ENCODE assay signal across 8 cellular contexts in genomic region chr12:54159140-54159539, GRCh38. TPM values are rescaled to one million over a fixed set of nuclear protein-coding genes. Genes with fewer than 3 reads are reported as not detected.
DNase-seq lines count a peak whose midpoint lies in the region; ATAC-seq and TF ChIP-seq lines count a peak whose summit lies in the region.

No MANE protein-coding gene starts in this region.

- ATAC-seq in GM18909 (IDR thresholded peaks at IDR 0.05; ENCODE audit: poor library complexity, unreplicated experiment) (peak; percentile 82), HG03432 (IDR thresholded peaks at IDR 0.05; ENCODE audit: unreplicated experiment) (peak; percentile 89), GM18505 (IDR thresholded peaks at IDR 0.05; ENCODE audit: unreplicated experiment) (no peak)

- peak overlapping the region; percentile 81; the same call in 1 of the 2 replicates for H2AFZ ChIP-seq in OCI-LY3 (ENCODE audit: low read depth, low read length)

- TF ChIP-seq CTCF in Caco-2 (IDR thresholded peaks at IDR 0.05; ENCODE audit: insufficient read depth in 1 of 2, low read depth in 1 of 2, low read length in 1 of 2, severe bottlenecking in 1 of 2, unreplicated experiment in 1 of 2) (peak in 1 of 2 experiments; percentile 39), OCI-LY3 (IDR thresholded peaks at IDR 0.05; ENCODE audit: low read depth, low read length) (no peak), left ventricle myocardium inferior (IDR thresholded peaks at IDR 0.05; ENCODE audit: borderline replicate concordance) (no peak)

- no peaks in the 10 kb centered on the region for H3K27me3 ChIP-seq in Caco-2 (replicated peaks; ENCODE audit: control insufficient read depth, insufficient read depth, low read length)
- H3K27me3 ChIP-seq in OCI-LY3 (ENCODE audit: low read depth, low read length): peaks cover 14% of the 10 kb centered on the region
- no peaks in the 10 kb centered on the region for H3K27me3 ChIP-seq in iPS DF 6.9 (ENCODE audit: control insufficient read depth, insufficient read depth, low read length)
- H3K27me3 ChIP-seq in left ventricle myocardium inferior (ENCODE audit: low read depth): peaks cover 69% of the 10 kb centered on the region

- peak overlapping the region; percentile 44 for H3K4me3 Mint-ChIP-seq in Caco-2 (ENCODE audit: unreplicated experiment)

- H3K27ac ChIP-seq in OCI-LY3 (ENCODE audit: low read length) (no peak overlapping the region), iPS DF 6.9 (ENCODE audit: low read length) (no peak overlapping the region), left ventricle myocardium inferior (replicated peaks) (no peak overlapping the region)

- no CpG with 5 or more reads among the region's 12 CpGs for WGBS in iPS DF 6.9 (ENCODE audit: insufficient coverage, insufficient read length)

- intact Hi-C loops in Caco-2 (cut with micrococcal nuclease; ENCODE audit: unreplicated experiment) (loop anchor here (1.0 kb wide), 1 partner anchor 24 kb away; no protein-coding TSS in a partner anchor), left ventricle myocardium inferior (cut with micrococcal nuclease) (no loop called here)

- H4K20me1 ChIP-seq in OCI-LY3 (ENCODE audit: insufficient read depth, low read length): no peaks in the 10 kb centered on the region

- H3K4me1 ChIP-seq in Caco-2 (peaks cover 18% of the 10 kb centered on the region), OCI-LY3 (ENCODE audit: low read length) (peaks cover 11% of the 10 kb centered on the region; the same call in 1 of the 2 replicates), iPS DF 6.9 (ENCODE audit: control insufficient read depth, insufficient read depth, low read length) (peaks cover 3% of the 10 kb centered on the region), left ventricle myocardium inferior (no peaks in the 10 kb centered on the region)

- no peak overlapping the region for H3K9ac ChIP-seq in OCI-LY3 (ENCODE audit: low read length)

- no TSS peak for BruUV-seq in Caco-2 (replicated peaks; lab: Mats Ljungman, UMichigan)

- H3K4me1 Mint-ChIP-seq in Caco-2 (ENCODE audit: low read depth, unreplicated experiment): peaks cover 11% of the 10 kb centered on the region

- DNase-seq in Caco-2 (peak; percentile 81 to 86), iPS DF 6.9 (ENCODE audit: low read depth, low spot score) (peak; percentile 61), COLO829 (ENCODE audit: low spot score) (no peak), left ventricle myocardium inferior (no peak)

- CTCF ChIA-PET in Caco-2 (lab: Charles Lee): interaction anchor here (0.6 to 2.0 kb wide), 11 partner anchors 8 to 1787 kb away, joined by 3 to 21 read pairs (median 5); partner anchors contain the start of genes HOXC5 and SMUG1

- H3K36me3 ChIP-seq in Caco-2 (ENCODE audit: control insufficient read depth, insufficient read depth, low read length): no peaks in the 10 kb centered on the region
- no peaks in the 10 kb centered on the region for H3K36me3 ChIP-seq in OCI-LY3 (replicated peaks; ENCODE audit: low read depth, low read length)
- H3K36me3 ChIP-seq in iPS DF 6.9 (ENCODE audit: control insufficient read depth, insufficient read depth, low read length): no peaks in the 10 kb centered on the region
- no peaks in the 10 kb centered on the region for H3K36me3 ChIP-seq in left ventricle myocardium inferior

- no peak for TF ChIP-seq POLR2A in GM18505 (IDR thresholded peaks at IDR 0.05; ENCODE audit: borderline replicate concordance, extremely low read depth, insufficient read depth, insufficient read length)

- no peaks in the 10 kb centered on the region for H3K27me3 Mint-ChIP-seq in Caco-2 (ENCODE audit: insufficient read depth, unreplicated experiment)

- no peak overlapping the region for H3K4me3 ChIP-seq in Caco-2 (ENCODE audit: low read depth, low read length)
- peak overlapping the region; percentile 62 for H3K4me3 ChIP-seq in OCI-LY3 (ENCODE audit: low read length)
- H3K4me3 ChIP-seq in iPS DF 6.9 (ENCODE audit: low read length): no peak overlapping the region
- H3K4me3 ChIP-seq in left ventricle myocardium inferior: no peak overlapping the region

- H3K4me2 ChIP-seq in OCI-LY3 (ENCODE audit: low read length): peak overlapping the region; percentile 73

- H3K27ac Mint-ChIP-seq in Caco-2 (ENCODE audit: unreplicated experiment): peak overlapping the region; percentile 37

- no peaks in the 10 kb centered on the region for H3K9me3 Mint-ChIP-seq in Caco-2 (ENCODE audit: unreplicated experiment)

- H3K9me3 ChIP-seq in Caco-2 (no peaks in the 10 kb centered on the region), OCI-LY3 (ENCODE audit: insufficient read depth, low read length) (no peaks in the 10 kb centered on the region), iPS DF 6.9 (ENCODE audit: control insufficient read depth, insufficient read depth, low read length) (no peaks in the 10 kb centered on the region), left ventricle myocardium inferior (replicated peaks) (no peaks in the 10 kb centered on the region)

- POLR2A ChIA-PET in Caco-2 (lab: Charles Lee): no interaction called here

- H3K36me3 Mint-ChIP-seq in Caco-2 (ENCODE audit: insufficient read depth, unreplicated experiment): peaks cover 4% of the 10 kb centered on the region

- no peaks in the 10 kb centered on the region for H3K79me2 ChIP-seq in OCI-LY3 (ENCODE audit: low read length)

RNA-seq across cellular contexts. Expression of gene SMUG1, which starts 29.6 kb away (rescaled TPM):
- total RNA-seq in Caco-2 (2022) (51.8 and 53.2 TPM in 2 replicates), left ventricle myocardium inferior (16.2 TPM)

Comparison
In these comparisons a context has a peak if more than half of its experiments do, and no peak if none do; other contexts are left out.
1. DNase-seq: peak in Caco-2 (2 of 2) and iPS DF 6.9 (single experiment); none in COLO829 (single experiment) and left ventricle myocardium inferior (single experiment).